ENCODE assay signal across 8 cellular contexts in genomic region chr18:63098014-63098981, GRCh38.
A peak's percentile ranks its signal among the peaks of the same experiment; 100 is the strongest.
DNase-seq lines count a peak whose midpoint lies in the region; ATAC-seq lines count a peak whose summit lies in the region.

No MANE protein-coding gene starts in this region.

- H3K27ac Mint-ChIP-seq in activated CD4-positive, alpha-beta memory T cell treated with anti-CD3 and anti-CD28 coated beads, Interleukin-2, amount 10 ng/mL, durations not matched to agents 7 days and 5 days, result peak overlapping the region; percentile 61

- no peak overlapping the region for H3K4me3 Mint-ChIP-seq in activated CD4-positive, alpha-beta memory T cell treated with anti-CD3 and anti-CD28 coated beads, Interleukin-2, amount 10 ng/mL, durations not matched to agents 7 days and 5 days

- no peaks in the 10 kb centered on the region for H3K36me3 ChIP-seq in thymus (ENCODE audit: control insufficient read depth, insufficient read depth)

- peaks cover 58% of the 10 kb centered on the region for H3K27me3 Mint-ChIP-seq in activated CD4-positive, alpha-beta memory T cell treated with anti-CD3 and anti-CD28 coated beads, Interleukin-2, amount 10 ng/mL, durations not matched to agents 7 days and 5 days

- H3K27me3 ChIP-seq in thymus (ENCODE audit: control insufficient read depth, insufficient read depth), result no peaks in the 10 kb centered on the region

- peaks cover 49% of the 10 kb centered on the region for H3K4me1 Mint-ChIP-seq in activated CD4-positive, alpha-beta memory T cell treated with anti-CD3 and anti-CD28 coated beads, Interleukin-2, amount 10 ng/mL, durations not matched to agents 7 days and 5 days

- peaks cover 63% of the 10 kb centered on the region for H3K4me1 ChIP-seq in thymus (ENCODE audit: control insufficient read depth, insufficient read depth, low read length)

- peak overlapping the region; percentile 97 for H3K27ac ChIP-seq in thymus (ENCODE audit: low read depth)

- peaks cover 6% of the 10 kb centered on the region for H3K9me3 Mint-ChIP-seq in activated CD4-positive, alpha-beta memory T cell treated with anti-CD3 and anti-CD28 coated beads, Interleukin-2, amount 10 ng/mL, durations not matched to agents 7 days and 5 days

- H3K4me3 ChIP-seq in thymus (ENCODE audit: low read length), result peak overlapping the region; percentile 28

- H3K9me3 ChIP-seq in thymus (ENCODE audit: control insufficient read depth), result no peaks in the 10 kb centered on the region

- CTCF ChIA-PET in activated CD4-positive, alpha-beta memory T cell treated with anti-CD3 and anti-CD28 coated beads, Interleukin-2, amount 10 ng/mL, durations not matched to agents 7 days and 5 days (lab: Charles Lee), result no interaction called here

- peaks cover 8% of the 10 kb centered on the region for H3K36me3 Mint-ChIP-seq in activated CD4-positive, alpha-beta memory T cell treated with anti-CD3 and anti-CD28 coated beads, Interleukin-2, amount 10 ng/mL, durations not matched to agents 7 days and 5 days (ENCODE audit: low read depth)

- POLR2A ChIA-PET in activated CD4-positive, alpha-beta memory T cell treated with anti-CD3 and anti-CD28 coated beads, Interleukin-2, amount 10 ng/mL, durations not matched to agents 7 days and 5 days (lab: Charles Lee), result no interaction called here

- 6% methylated on average over 16 of the region's 16 CpGs for WGBS in thymus

- DNase-seq in activated naive CD4-positive, alpha-beta T cell treated with Interleukin-2 at 50 U/mL for 16 hours, result peak; percentile 23
- DNase-seq in activated naive CD4-positive, alpha-beta T cell treated with anti-CD3 and anti-CD28 coated beads, Interleukin-2, amount 50 U/mL, for 16 hours, result no peak
- peak; percentile 70 for DNase-seq in activated CD4-positive, alpha-beta memory T cell treated with anti-CD3 and anti-CD28 coated beads, Interleukin-2, amount 10 ng/mL, durations not matched to agents 7 days and 5 days
- DNase-seq in cerebellar cortex (ENCODE audit: low spot score) (no peak), NCI-H524 treated with DMSO at 0.1 percent for 48 hours (lab: John Stamatoyannopoulos, UW) (no peak), NCI-H345 treated with DMSO at 0.1 percent for 48 hours (lab: John Stamatoyannopoulos, UW; ENCODE audit: unreplicated experiment) (no peak)

- ATAC-seq in HG03139 (IDR thresholded peaks at IDR 0.05; ENCODE audit: unreplicated experiment), result peak; percentile 48

Comparison
In these comparisons a context has a peak if more than half of its experiments do, and no peak if none do; other contexts are left out.
1. DNase-seq: peak in activated naive CD4-positive, alpha-beta T cell treated with Interleukin-2 at 50 U/mL for 16 hours (single experiment) and activated CD4-positive, alpha-beta memory T cell treated with anti-CD3 and anti-CD28 coated beads, Interleukin-2, amount 10 ng/mL, durations not matched to agents 7 days and 5 days (single experiment); none in activated naive CD4-positive, alpha-beta T cell treated with anti-CD3 and anti-CD28 coated beads, Interleukin-2, amount 50 U/mL, for 16 hours (single experiment), cerebellar cortex (single experiment), NCI-H524 treated with DMSO at 0.1 percent for 48 hours (single experiment) and NCI-H345 treated with DMSO at 0.1 percent for 48 hours (single experiment).